ENCODE assay signal across 8 cellular contexts in genomic region chr5:32443541-32444190, GRCh38. TPM values are rescaled to one million over a fixed set of nuclear protein-coding genes. Genes with fewer than 3 reads are reported as not detected.
DNase-seq lines count a peak whose midpoint lies in the region; ATAC-seq and TF ChIP-seq lines count a peak whose summit lies in the region.

No MANE protein-coding gene starts in this region.

- H3K27ac Mint-ChIP-seq in activated B cell treated with CpG ODN at 0.5 μM for 24 hours (peak overlapping the region; percentile 92), chondrocyte (ENCODE audit: unreplicated experiment) (peak overlapping the region; percentile 98)

- peak overlapping the region; percentile 92 for H3K4me3 Mint-ChIP-seq in activated B cell treated with CpG ODN at 0.5 μM for 24 hours
- peak overlapping the region; percentile 85 for H3K4me3 Mint-ChIP-seq in chondrocyte (ENCODE audit: unreplicated experiment)

- intact Hi-C loops in activated B cell treated with CpG ODN at 0.5 μM for 24 hours (cut with micrococcal nuclease) (loop anchor here (1.0 to 5.0 kb wide), 6 partner anchors 131 to 999 kb away; partner anchors contain the start of genes C5orf22, DROSHA, GOLPH3 and MTMR12), left colon (cut with DNase I, micrococcal nuclease) (no loop called here)

- DNase-seq in GM03348 (ENCODE audit: low spot score), result peak; percentile 86
- DNase-seq in KG1 (lab: John Stamatoyannopoulos, UW), result peak; percentile 34
- DNase-seq in activated B cell treated with CpG ODN at 0.5 μM for 24 hours, result no peak
- no peak for DNase-seq in chondrocyte (ENCODE audit: low spot score)
- peak; percentile 45 to 56 for DNase-seq in left colon
- peak; percentile 16 for DNase-seq in stimulated activated CD4-positive, alpha-beta T cell treated with anti-CD3 and anti-CD28 coated beads, Interleukin-2, amount 100 ng/mL, for 4 hours (ENCODE audit: low read depth)
- no peak for DNase-seq in cortex of kidney (lab: John Stamatoyannopoulos, UW)

- H3K9me3 Mint-ChIP-seq in activated B cell treated with CpG ODN at 0.5 μM for 24 hours (no peaks in the 10 kb centered on the region), chondrocyte (ENCODE audit: low read depth) (no peaks in the 10 kb centered on the region)

- no peak for TF ChIP-seq CTCF in activated B cell treated with CpG ODN at 0.5 μM for 24 hours (IDR thresholded peaks at IDR 0.05)
- peak; percentile 40 for TF ChIP-seq CTCF in chondrocyte (IDR thresholded peaks at IDR 0.05)

- POLR2A ChIA-PET in activated B cell treated with CpG ODN at 0.5 μM for 24 hours (lab: Charles Lee), result no interaction called here

- H3K27me3 Mint-ChIP-seq in activated B cell treated with CpG ODN at 0.5 μM for 24 hours, result no peaks in the 10 kb centered on the region
- no peaks in the 10 kb centered on the region for H3K27me3 Mint-ChIP-seq in chondrocyte (ENCODE audit: low read depth)

- peaks cover 68% of the 10 kb centered on the region for H3K4me1 Mint-ChIP-seq in activated B cell treated with CpG ODN at 0.5 μM for 24 hours
- peaks cover 37% of the 10 kb centered on the region for H3K4me1 Mint-ChIP-seq in chondrocyte (ENCODE audit: low read depth)

- CTCF ChIA-PET in activated B cell treated with CpG ODN at 0.5 μM for 24 hours (lab: Charles Lee), result no interaction called here

- H3K36me3 Mint-ChIP-seq in activated B cell treated with CpG ODN at 0.5 μM for 24 hours (ENCODE audit: low read depth), result peaks cover 26% of the 10 kb centered on the region
- H3K36me3 Mint-ChIP-seq in chondrocyte (ENCODE audit: low read depth), result no peaks in the 10 kb centered on the region

- ATAC-seq in GM21723 (IDR thresholded peaks at IDR 0.05; ENCODE audit: unreplicated experiment) (peak; percentile 51), activated B cell treated with CpG ODN at 0.5 μM for 24 hours (ENCODE audit: low read depth) (peak; percentile 39), left colon (peak; percentile 68)

RNA-seq across cellular contexts. Expression of gene ZFR, which starts 0.9 kb away (rescaled TPM):
- 60.2 and 64.3 TPM in 2 replicates for total RNA-seq in activated B cell treated with CpG ODN at 0.5 μM for 24 hours
- total RNA-seq in chondrocyte, result 75.5 to 77.8 TPM (median 77.1 TPM) in 3 replicates
- total RNA-seq in left colon, result 10 to 100 TPM; 45.7 to 48.6 TPM

Comparison
In these comparisons a context has a peak if more than half of its experiments do, and no peak if none do; other contexts are left out.
1. DNase-seq: peak in GM03348 (single experiment), KG1 (single experiment), left colon (2 of 2) and stimulated activated CD4-positive, alpha-beta T cell treated with anti-CD3 and anti-CD28 coated beads, Interleukin-2, amount 100 ng/mL, for 4 hours (single experiment); none in activated B cell treated with CpG ODN at 0.5 μM for 24 hours (single experiment), chondrocyte (single experiment) and cortex of kidney (single experiment).
2. Peak in every context shown above with its lines, with median percentiles within 50 percentile points of each other: ATAC-seq.